In genomic region chr13:110516500-110516899, GRCh38 we compare ENCODE assay signal across 22 cellular contexts. TPM values are rescaled to one million over a fixed set of nuclear protein-coding genes. Genes with fewer than 3 reads are reported as not detected.
DNase-seq lines count a peak whose midpoint lies in the region; ATAC-seq, FAIRE-seq and TF ChIP-seq lines count a peak whose summit lies in the region.
"Had no signal": no experiment of that assay in that cellular context is flagged by ENCODE, and none has a peak within 500 bp of the region (broad histone marks: within the 10 kb centered on the region; RNA-seq: fewer than 3 reads in every experiment).

No MANE protein-coding gene starts in this region.

- no peak overlapping the region for H4K91ac ChIP-seq in H1 (replicated peaks; ENCODE audit: insufficient read length, low read length)
- H4K91ac ChIP-seq in neuronal stem cell (ENCODE audit: low read depth, low read length, poor library complexity): no peak overlapping the region

- TF ChIP-seq EP300 in H1 (IDR thresholded peaks at IDR 0.05; ENCODE audit: borderline replicate concordance in 1 of 2, low read depth in 2 of 2, low read length in 2 of 2): no peak

- H3K4me1 Mint-ChIP-seq in activated CD4-positive, alpha-beta memory T cell treated with anti-CD3 and anti-CD28 coated beads, Interleukin-2, amount 10 ng/mL, durations not matched to agents 7 days and 5 days: peaks cover 44% of the 10 kb centered on the region
- H3K4me1 Mint-ChIP-seq in activated CD4-positive, alpha-beta memory T cell treated with anti-CD3 and anti-CD28 coated beads for 36 hours (ENCODE audit: low read depth): peaks cover 17% of the 10 kb centered on the region
- H3K4me1 Mint-ChIP-seq: B cell had no signal

- H4K8ac ChIP-seq in H1 (ENCODE audit: extremely low read depth, insufficient read depth, low read length) (no peak overlapping the region; the same call in 1 of the 2 replicates), neuronal stem cell (ENCODE audit: low read depth, low read length) (no peak overlapping the region)

- no peak overlapping the region for H3K4me2 ChIP-seq in H1 (ENCODE audit: insufficient read depth in 1 of 2, low read depth in 2 of 2, low read length in 2 of 2)
- H3K4me2 ChIP-seq in neuronal stem cell (ENCODE audit: insufficient read depth, low read length, poor library complexity, severe bottlenecking): no peak overlapping the region

- H3K27ac Mint-ChIP-seq in activated CD4-positive, alpha-beta memory T cell treated with anti-CD3 and anti-CD28 coated beads, Interleukin-2, amount 10 ng/mL, durations not matched to agents 7 days and 5 days: peak overlapping the region; percentile 47
- no peak overlapping the region for H3K27ac Mint-ChIP-seq in activated CD4-positive, alpha-beta memory T cell treated with anti-CD3 and anti-CD28 coated beads for 36 hours
- H3K27ac Mint-ChIP-seq: B cell; CD4-positive, alpha-beta memory T cell; HFFc6 had no signal

- H2AFZ ChIP-seq in H1 (ENCODE audit: low read length) (no peak overlapping the region), neuronal stem cell (ENCODE audit: low read length) (no peak overlapping the region)
- H2AFZ ChIP-seq: GM23248 had no signal

- no peak overlapping the region for H4K5ac ChIP-seq in H1 (ENCODE audit: insufficient read length, low read depth, low read length)

- no peak for TF ChIP-seq POLR2A in H1 (IDR thresholded peaks at IDR 0.05; ENCODE audit: control extremely low read depth in 1 of 2, low read depth in 2 of 2, low read length in 2 of 2)

- WGBS in H1 (ENCODE audit: extremely low coverage in 1 of 2, insufficient coverage in 1 of 2, insufficient read length in 1 of 2, insufficient replicate concordance in 2 of 2, low coverage in 1 of 2, low lambda C conversion rate in 2 of 2, missing lambda C conversion rate in 1 of 2), 2 experiments: 83% methylated on average over 12 of the region's 12 CpGs; no CpG with 5 or more reads in 1 of the 2 experiments
- WGBS in neuronal stem cell (ENCODE audit: extremely low coverage in 2 of 2, insufficient read length in 2 of 2, insufficient replicate concordance in 1 of 2), 2 donors: no CpG with 5 or more reads among the region's 12 CpGs

- H3K36me3 Mint-ChIP-seq in activated CD4-positive, alpha-beta memory T cell treated with anti-CD3 and anti-CD28 coated beads, Interleukin-2, amount 10 ng/mL, durations not matched to agents 7 days and 5 days (ENCODE audit: low read depth): peaks cover 8% of the 10 kb centered on the region
- H3K36me3 Mint-ChIP-seq in activated CD4-positive, alpha-beta memory T cell treated with anti-CD3 and anti-CD28 coated beads for 36 hours: no peaks in the 10 kb centered on the region

- peaks cover 0 to 11% (median 6%) of the 10 kb centered on the region in 4 experiments; a peak in 4 of 8 replicates for H3K36me3 ChIP-seq in H1 (ENCODE audit: control insufficient read depth in 2 of 4, insufficient read depth in 4 of 4, low read length in 3 of 4)
- peaks cover 12 to 31% of the 10 kb centered on the region in 2 donors for H3K36me3 ChIP-seq in neuronal stem cell (replicated peaks in 1 of 2; ENCODE audit: control insufficient read depth in 2 of 2, insufficient read depth in 2 of 2, low read length in 2 of 2)
- H3K36me3 ChIP-seq: HAP-1 had no signal

- H3K79me1 ChIP-seq in H1 (ENCODE audit: low read depth, low read length) (no peaks in the 10 kb centered on the region), neuronal stem cell (ENCODE audit: low read depth, low read length) (no peaks in the 10 kb centered on the region)

- no peak for DNase-seq in activated CD4-positive, alpha-beta memory T cell treated with anti-CD3 and anti-CD28 coated beads, Interleukin-2, amount 10 ng/mL, durations not matched to agents 7 days and 5 days
- no peak for DNase-seq in activated CD4-positive, alpha-beta memory T cell treated with anti-CD3 and anti-CD28 coated beads for 36 hours
- DNase-seq in H1 (ENCODE audit: low read depth in 1 of 2, low spot score in 2 of 2) (no peak), neuronal stem cell (ENCODE audit: low spot score) (no peak), mucosa of gallbladder (ENCODE audit: low spot score) (no peak), NK-92 (lab: John Stamatoyannopoulos, UW; ENCODE audit: unreplicated experiment) (no peak), SK-N-DZ (ENCODE audit: low spot score) (no peak)
- DNase-seq: C1 segment of cervical spinal cord; CD4-positive, alpha-beta memory T cell; COR-L47; DMS153; DND-41; GM23248; HFFc6 had no signal

- H3K18ac ChIP-seq in H1 (ENCODE audit: extremely low read depth, low read length) (no peak overlapping the region; the same call in 1 of the 2 replicates), neuronal stem cell (ENCODE audit: low read length) (peak overlapping the region; percentile 39)

- H3K4ac ChIP-seq in H1 (replicated peaks; ENCODE audit: insufficient read length, low read depth, low read length) (no peak overlapping the region), neuronal stem cell (ENCODE audit: low read length) (no peak overlapping the region)

- CTCF ChIA-PET in activated CD4-positive, alpha-beta memory T cell treated with anti-CD3 and anti-CD28 coated beads, Interleukin-2, amount 10 ng/mL, durations not matched to agents 7 days and 5 days (lab: Charles Lee): interaction anchor here (0.6 to 1.8 kb wide), 3 partner anchors 10 to 269 kb away, joined by 4 to 5 read pairs (median 5); no protein-coding TSS in a partner anchor
- CTCF ChIA-PET in activated CD4-positive, alpha-beta memory T cell treated with anti-CD3 and anti-CD28 coated beads for 36 hours (lab: Charles Lee): no interaction called here
- CTCF ChIA-PET in H1 (lab: Charles Lee; ENCODE audit: partially characterized antibody): interaction anchor here (0.6 to 1.4 kb wide), 4 partner anchors 15 to 291 kb away, joined by 3 read pairs; no protein-coding TSS in a partner anchor

- H2BK12ac ChIP-seq in H1 (ENCODE audit: low read depth, low read length) (no peak overlapping the region), neuronal stem cell (ENCODE audit: low read length) (no peak overlapping the region)

- no peak overlapping the region for H3K14ac ChIP-seq in H1 (ENCODE audit: insufficient read length)
- no peak overlapping the region for H3K14ac ChIP-seq in neuronal stem cell (ENCODE audit: low read length)

- no peak overlapping the region for H3K4me3 Mint-ChIP-seq in activated CD4-positive, alpha-beta memory T cell treated with anti-CD3 and anti-CD28 coated beads, Interleukin-2, amount 10 ng/mL, durations not matched to agents 7 days and 5 days
- H3K4me3 Mint-ChIP-seq in activated CD4-positive, alpha-beta memory T cell treated with anti-CD3 and anti-CD28 coated beads for 36 hours: no peak overlapping the region
- H3K4me3 Mint-ChIP-seq: B cell; CD4-positive, alpha-beta memory T cell; HFFc6 had no signal

- no peak overlapping the region for H2BK20ac ChIP-seq in H1 (ENCODE audit: low read length)

- POLR2A ChIA-PET in activated CD4-positive, alpha-beta memory T cell treated with anti-CD3 and anti-CD28 coated beads, Interleukin-2, amount 10 ng/mL, durations not matched to agents 7 days and 5 days (lab: Charles Lee): interaction anchor here (1.0 kb wide), 1 partner anchor 9 kb away, joined by 3 read pairs; no protein-coding TSS in a partner anchor
- POLR2A ChIA-PET in activated CD4-positive, alpha-beta memory T cell treated with anti-CD3 and anti-CD28 coated beads for 36 hours (lab: Charles Lee): no interaction called here
- POLR2A ChIA-PET in H1 (lab: Charles Lee; ENCODE audit: partially characterized antibody): no interaction called here

- H2AK5ac ChIP-seq in H1 (ENCODE audit: low read depth, low read length) (no peak overlapping the region), neuronal stem cell (ENCODE audit: low read depth, low read length) (no peak overlapping the region)

- H3K23me2 ChIP-seq in H1 (ENCODE audit: low read depth, low read length): no peaks in the 10 kb centered on the region

- no peak for TF ChIP-seq RAD21 in H1 (IDR thresholded peaks at IDR 0.05 in 1 of 2, conservative IDR thresholded peaks at IDR 0.05 in 1 of 2; ENCODE audit: low read depth in 2 of 2, low read length in 2 of 2)

- H3K23ac ChIP-seq in H1 (ENCODE audit: insufficient read length): no peak overlapping the region
- no peak overlapping the region for H3K23ac ChIP-seq in neuronal stem cell (ENCODE audit: low read depth, low read length, poor library complexity)

- TF ChIP-seq CTCF in H1 (IDR thresholded peaks at IDR 0.05; ENCODE audit: control extremely low read depth in 1 of 3, insufficient read depth in 1 of 3, low read depth in 1 of 3, low read length in 3 of 3): no peak

- peaks cover 8% of the 10 kb centered on the region for H3K9me3 Mint-ChIP-seq in activated CD4-positive, alpha-beta memory T cell treated with anti-CD3 and anti-CD28 coated beads, Interleukin-2, amount 10 ng/mL, durations not matched to agents 7 days and 5 days
- H3K9me3 Mint-ChIP-seq in activated CD4-positive, alpha-beta memory T cell treated with anti-CD3 and anti-CD28 coated beads for 36 hours: no peaks in the 10 kb centered on the region
- H3K9me3 Mint-ChIP-seq: HFFc6 had no signal

- H3K4me3 ChIP-seq in H1 (ENCODE audit: extremely low read depth in 1 of 4, insufficient read depth in 2 of 4, low read depth in 3 of 4, low read length in 4 of 4): no peak overlapping the region
- no peak overlapping the region for H3K4me3 ChIP-seq in neuronal stem cell (ENCODE audit: low read length in 2 of 2)
- H3K4me3 ChIP-seq: GM23248, HAP-1 had no signal

- H3K79me2 ChIP-seq in H1 (ENCODE audit: control insufficient read depth in 1 of 2, insufficient read depth in 2 of 2, low read length in 2 of 2): no peaks in the 10 kb centered on the region

- H3K27me3 ChIP-seq in H1 (replicated peaks in 1 of 4; ENCODE audit: control insufficient read depth in 3 of 4, extremely low read depth in 1 of 4, insufficient read depth in 3 of 4, low read length in 3 of 4) (no peaks in the 10 kb centered on the region), neuronal stem cell (ENCODE audit: control insufficient read depth in 3 of 3, insufficient read depth in 3 of 3, low read depth in 1 of 3, low read length in 3 of 3) (no peaks in the 10 kb centered on the region)

- H3K9me3 ChIP-seq in H1 (ENCODE audit: insufficient read depth in 2 of 2, low read depth in 1 of 2, low read length in 1 of 2) (no peaks in the 10 kb centered on the region), neuronal stem cell (replicated peaks in 1 of 2; ENCODE audit: control insufficient read depth in 2 of 2, insufficient read depth in 1 of 2, low read depth in 1 of 2, low read length in 2 of 2) (peaks cover 0 to 15% of the 10 kb centered on the region in 2 donors)
- H3K9me3 ChIP-seq: HAP-1 had no signal

- intact Hi-C loops in activated CD4-positive, alpha-beta memory T cell treated with anti-CD3 and anti-CD28 coated beads for 36 hours (cut with micrococcal nuclease): loop anchor here (5.0 kb wide), 1 partner anchor 59 kb away; no protein-coding TSS in a partner anchor

- H2BK5ac ChIP-seq in H1 (ENCODE audit: low read depth, low read length) (no peak overlapping the region), neuronal stem cell (ENCODE audit: low read length) (no peak overlapping the region)

- H3K27me3 Mint-ChIP-seq in activated CD4-positive, alpha-beta memory T cell treated with anti-CD3 and anti-CD28 coated beads, Interleukin-2, amount 10 ng/mL, durations not matched to agents 7 days and 5 days: no peaks in the 10 kb centered on the region
- peaks cover 3% of the 10 kb centered on the region for H3K27me3 Mint-ChIP-seq in activated CD4-positive, alpha-beta memory T cell treated with anti-CD3 and anti-CD28 coated beads for 36 hours
- H3K27me3 Mint-ChIP-seq: B cell had no signal

- H3K4me1 ChIP-seq in H1 (replicated peaks in 1 of 4; ENCODE audit: control insufficient read depth in 3 of 4, insufficient read depth in 4 of 4, low read length in 3 of 4) (no peaks in the 10 kb centered on the region), neuronal stem cell (ENCODE audit: control insufficient read depth in 2 of 2, insufficient read depth in 1 of 2, low read depth in 1 of 2, low read length in 2 of 2) (peaks cover 3 to 5% of the 10 kb centered on the region in 2 donors)
- H3K4me1 ChIP-seq: HAP-1 had no signal

- no peak overlapping the region for H3K56ac ChIP-seq in H1 (replicated peaks; ENCODE audit: insufficient read length, low read depth, low read length)

- FAIRE-seq in H1 (lab: Jason Lieb, UNC): no peak
- FAIRE-seq: A204.1, G401.6, GM12892, H54 had no signal

- H2BK120ac ChIP-seq in H1 (replicated peaks; ENCODE audit: low read depth, low read length) (no peak overlapping the region), neuronal stem cell (ENCODE audit: low read depth, low read length) (no peak overlapping the region)

- ATAC-seq in HG03469 (IDR thresholded peaks at IDR 0.05; ENCODE audit: unreplicated experiment): no peak

- H4K20me1 ChIP-seq in H1 (replicated peaks in 1 of 2; ENCODE audit: control insufficient read depth in 1 of 2, insufficient read depth in 2 of 2, low read length in 2 of 2): no peaks in the 10 kb centered on the region

- H3K27ac ChIP-seq in H1 (ENCODE audit: low read depth, low read length): no peak overlapping the region
- H3K27ac ChIP-seq in neuronal stem cell (replicated peaks; ENCODE audit: low read length): no peak overlapping the region
- H3K27ac ChIP-seq: 22Rv1, GM23248 had no signal

- 0 out of 2 replicates have a peak overlapping the region, but pooled peaks have one; percentile 72 for H2BK15ac ChIP-seq in H1 (ENCODE audit: low read length)
- H2BK15ac ChIP-seq in neuronal stem cell (ENCODE audit: low read length): no peak overlapping the region

- no peak overlapping the region for H3K9ac ChIP-seq in H1 (replicated peaks in 1 of 4; ENCODE audit: extremely low read depth in 1 of 4, low read depth in 3 of 4, low read length in 3 of 4)
- H3K9ac ChIP-seq in neuronal stem cell (ENCODE audit: low read depth, low read length, poor library complexity): no peak overlapping the region
- H3K9ac ChIP-seq: GM23248 had no signal

RNA-seq across cellular contexts. Expression of gene RAB20, which starts 45.0 kb away (rescaled TPM):
- total RNA-seq in activated CD4-positive, alpha-beta memory T cell treated with anti-CD3 and anti-CD28 coated beads, Interleukin-2, amount 10 ng/mL, durations not matched to agents 7 days and 5 days: 1 to 10 TPM; 6.9 to 7.2 TPM
- total RNA-seq in activated CD4-positive, alpha-beta memory T cell treated with anti-CD3 and anti-CD28 coated beads for 36 hours: 1 to 10 TPM; 1.4 to 2.1 TPM
- 24.7 and 27.9 TPM in 2 replicates for total RNA-seq in H1 (2021; fragmentation: NEBNext Ultra II Directional; extraction: Animal tissue kit (Norgen Biotek cat#: 25700))
- polyA plus RNA-seq in H1 (2011; rRNA removed): 14.8 and 21.5 TPM in 2 replicates
- 23.6 TPM for polyA plus RNA-seq in H1 (2011; cell fraction: cytosol; rRNA removed)
- 14.3 TPM for polyA plus RNA-seq in H1 (2011; cell fraction: nucleus; rRNA removed)
- 17.1 to 20.8 TPM (median 17.7 TPM) in 4 replicates for polyA plus RNA-seq in H1 (2012, experiment 1 of 2)
- 24.0 TPM for polyA plus RNA-seq in H1 (2012, experiment 2 of 2)
- 16.4 TPM for polyA plus RNA-seq in H1 (2013, experiment 1 of 2)
- polyA plus RNA-seq in H1 (2013, experiment 2 of 2): 16.1 TPM
- 8.5 and 11.9 TPM in 2 replicates for polyA minus RNA-seq in H1 (2011; rRNA and poly(A)+ RNA removed)
- 11.2 TPM for polyA minus RNA-seq in H1 (2011; cell fraction: cytosol; rRNA and poly(A)+ RNA removed)
- polyA minus RNA-seq in H1 (2011; cell fraction: nucleus; rRNA and poly(A)+ RNA removed): 4.9 TPM
- 0.56 TPM for polyA plus RNA-seq in neuronal stem cell (2013, experiment 1 of 2)
- 0.76 TPM for polyA plus RNA-seq in neuronal stem cell (2013, experiment 2 of 2)
- 41.1 TPM for total RNA-seq in mucosa of gallbladder
- polyA plus RNA-seq in SK-N-DZ (2014; cell fraction: cytosol; rRNA removed): 0.08 and 0.97 TPM in 2 replicates
- polyA plus RNA-seq in SK-N-DZ (2014; cell fraction: nucleus; rRNA removed): not detected in 2 replicates
